ENCODE assay signal across 14 cellular contexts in the genomic region with DNA sequence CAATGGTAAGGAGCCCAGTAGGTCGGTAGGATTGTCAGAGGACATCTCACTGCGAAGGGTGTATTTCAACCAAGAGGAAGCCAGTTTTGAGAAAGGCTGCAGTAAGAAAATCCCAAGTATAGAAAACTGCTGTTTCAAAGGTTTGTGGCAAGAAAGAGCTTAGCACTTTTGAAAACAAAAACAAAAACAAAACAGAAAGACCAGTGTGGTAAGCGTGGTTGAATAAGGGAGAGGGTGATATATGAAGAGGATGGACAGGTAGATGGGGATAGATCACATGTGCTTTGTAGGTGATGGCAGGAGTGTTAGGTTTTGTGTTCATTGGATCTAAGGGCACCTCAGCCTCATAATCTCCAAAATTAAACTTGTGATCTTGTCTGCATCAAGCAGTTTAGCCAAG.
DNase-seq lines count a peak whose midpoint lies in the region; ATAC-seq, FAIRE-seq and TF ChIP-seq lines count a peak whose summit lies in the region.
"Had no signal": no experiment of that assay in that cellular context is flagged by ENCODE, and none has a peak within 500 bp of the region (broad histone marks: within the 10 kb centered on the region; RNA-seq: fewer than 3 reads in every experiment).

No MANE protein-coding gene starts in this region.

- ATAC-seq in GM19463 (IDR thresholded peaks at IDR 0.05; ENCODE audit: unreplicated experiment) (peak; percentile 80), HG02885 (IDR thresholded peaks at IDR 0.05; ENCODE audit: poor library complexity, unreplicated experiment) (peak; percentile 71), HG03565 (IDR thresholded peaks at IDR 0.05; ENCODE audit: unreplicated experiment) (peak; percentile 86)

- no peak for DNase-seq in GM12891 (ENCODE audit: insufficient read length, low spot score)
- DNase-seq in stimulated activated naive CD4-positive, alpha-beta T cell treated with Interleukin-2 at 50 U/mL for 16 hours (lab: John Stamatoyannopoulos, UW): no peak
- no peak for DNase-seq in KG1 (lab: John Stamatoyannopoulos, UW)
- no peak for DNase-seq in activated CD8-positive, alpha-beta memory T cell treated with anti-CD3 and anti-CD28 coated beads, Interleukin-2, amount 50 U/mL, for 4 hours
- no peak for DNase-seq in GM20000 (ENCODE audit: low spot score)
- DNase-seq: erythroblast; NCI-H1105 treated with DMSO at 0.1 percent for 48 hours; stimulated activated naive B cell treated with anti-CD40 and anti-IgM and Interleukin-4, amounts not matched to agents 10 μg/mL and 1 μg/mL and 100 μg/mL, for 72 hours; T-helper 9 cell had no signal

- no peak for TF ChIP-seq POLR2A in GM12891 (IDR thresholded peaks at IDR 0.05; ENCODE audit: low read depth, low read length)

- peak; percentile 62 for FAIRE-seq in GM12891 (lab: Jason Lieb, UNC)
- FAIRE-seq: bronchial epithelial cell, keratinocyte had no signal

- no peak for TF ChIP-seq CTCF in GM20000 (IDR thresholded peaks at IDR 0.05; ENCODE audit: extremely low read depth, missing control alignments)

TF ChIP-seq in GM12891, 5 proteins besides CTCF, POLR2A, EP300 and RAD21:
- TF ChIP-seq PAX5 (IDR thresholded peaks at IDR 0.05; ENCODE audit: insufficient read depth, low read length, severe bottlenecking) (no peak), POLR2AphosphoS5 (IDR thresholded peaks at IDR 0.05; ENCODE audit: low read depth, low read length) (no peak), POU2F2 (IDR thresholded peaks at IDR 0.05; ENCODE audit: low read depth, low read length) (no peak), SPI1 (IDR thresholded peaks at IDR 0.05; ENCODE audit: low read depth, low read length) (no peak), TAF1 (IDR thresholded peaks at IDR 0.05; ENCODE audit: low read depth, low read length) (no peak)
